In genomic region chr10:78301891-78302738, GRCh38 we compare ENCODE assay signal across 8 cellular contexts.
A peak's percentile ranks its signal among the peaks of the same experiment; 100 is the strongest.
DNase-seq lines count a peak whose midpoint lies in the region; ATAC-seq and TF ChIP-seq lines count a peak whose summit lies in the region.

No MANE protein-coding gene starts in this region.

- H3K27ac ChIP-seq in right atrium auricular region (peak overlapping the region; percentile 77 to 79), skin epidermis (peak overlapping the region in 20 of 21 experiments; percentile 76 to 96 (median 89))

- H3K36me3 Mint-ChIP-seq in WTC11, result no peaks in the 10 kb centered on the region

- POLR2A ChIA-PET in WTC11 (lab: Charles Lee), result interaction anchor here (0.6 to 1.1 kb wide), 2 partner anchors 9 to 105 kb away, joined by 3 read pairs; no protein-coding TSS in a partner anchor

- TF ChIP-seq CTCF in WTC11 (IDR thresholded peaks at IDR 0.05) (no peak), right atrium auricular region (IDR thresholded peaks at IDR 0.05) (peak in 1 of 2 donors; percentile 35)

- H3K27me3 ChIP-seq in right atrium auricular region, result no peaks in the 10 kb centered on the region

- H3K36me3 ChIP-seq in right atrium auricular region, result no peaks in the 10 kb centered on the region

- no peaks in the 10 kb centered on the region for H3K9me3 ChIP-seq in right atrium auricular region

- H3K4me1 ChIP-seq in right atrium auricular region, result peaks cover 0 to 17% of the 10 kb centered on the region in 2 donors

- ATAC-seq in left cardiac atrium (no peak), WTC11 (no peak), GM19324 (IDR thresholded peaks at IDR 0.05; ENCODE audit: low FRiP score, unreplicated experiment) (no peak), GM19467 (IDR thresholded peaks at IDR 0.05; ENCODE audit: unreplicated experiment) (no peak)

- H3K27ac Mint-ChIP-seq in WTC11, result peak overlapping the region; percentile 85

- H3K27me3 Mint-ChIP-seq in WTC11 (ENCODE audit: low read depth), result no peaks in the 10 kb centered on the region; the same call in 1 of the 2 replicates

- H3K4me1 Mint-ChIP-seq in WTC11, result peaks cover 31% of the 10 kb centered on the region

- peak overlapping the region in 1 of 2 donors; percentile 57 for H3K4me3 ChIP-seq in right atrium auricular region
- H3K4me3 ChIP-seq in skin epidermis, result peak overlapping the region in 5 of 7 experiments; percentile 51 to 62 (median 56)

- DNase-seq in cardiac septum (ENCODE audit: low spot score), result peak; percentile 61
- no peak for DNase-seq in left cardiac atrium
- DNase-seq in WTC11 (ENCODE audit: low spot score), result no peak
- DNase-seq in right atrium auricular region (ENCODE audit: low spot score), result peak; percentile 57
- no peak for DNase-seq in AG08395 (ENCODE audit: low spot score)

- peak overlapping the region; percentile 82 for H3K4me3 Mint-ChIP-seq in WTC11

- H3K9me3 Mint-ChIP-seq in WTC11, result peaks cover 16% of the 10 kb centered on the region

- intact Hi-C loops in cardiac septum (cut with DNase I), result loop anchor here (2.0 to 5.0 kb wide), 4 partner anchors 89 to 895 kb away; partner anchors contain the start of gene ZMIZ1
- intact Hi-C loops in left cardiac atrium (cut with DNase I), result loop anchor here in 1 of 2 donors (5.0 kb wide), 2 partner anchors 85 to 255 kb away; no protein-coding TSS in a partner anchor

- CTCF ChIA-PET in WTC11 (lab: Charles Lee), result interaction anchor here (0.8 to 3.6 kb wide), 15 partner anchors 10 to 934 kb away, joined by 3 to 44 read pairs (median 4); partner anchors contain the start of gene POLR3A

TF ChIP-seq in WTC11, 78 proteins besides CTCF, POLR2A, EP300 and RAD21 (continues in another document):
- TF ChIP-seq AFF4 (CRISPR knock-in tag; IDR thresholded peaks at IDR 0.05; ENCODE audit: borderline replicate concordance) (no peak), EMX1 (CRISPR knock-in tag; IDR thresholded peaks at IDR 0.05) (no peak), NR2C2 (CRISPR knock-in tag; IDR thresholded peaks at IDR 0.05) (no peak), ATF1 (CRISPR knock-in tag; IDR thresholded peaks at IDR 0.05) (no peak), NFYB (CRISPR knock-in tag; conservative IDR thresholded peaks at IDR 0.05; ENCODE audit: low read depth) (no peak), IRF1 (CRISPR knock-in tag; IDR thresholded peaks at IDR 0.05) (no peak), ZNF232 (CRISPR knock-in tag; IDR thresholded peaks at IDR 0.05) (no peak), MYBL2 (CRISPR knock-in tag; IDR thresholded peaks at IDR 0.05) (no peak), JAZF1 (CRISPR knock-in tag; IDR thresholded peaks at IDR 0.05) (no peak), NR3C1 (CRISPR knock-in tag; conservative IDR thresholded peaks at IDR 0.05; ENCODE audit: low read depth) (no peak), SP1 (CRISPR knock-in tag; conservative IDR thresholded peaks at IDR 0.05) (no peak), ZNF263 (CRISPR knock-in tag; IDR thresholded peaks at IDR 0.05; ENCODE audit: low read depth) (no peak), ZNF219 (CRISPR knock-in tag; IDR thresholded peaks at IDR 0.05; ENCODE audit: borderline replicate concordance) (no peak), MXD4 (CRISPR knock-in tag; IDR thresholded peaks at IDR 0.05; ENCODE audit: borderline replicate concordance) (no peak), MLX (CRISPR knock-in tag; IDR thresholded peaks at IDR 0.05) (no peak), ETV6 (CRISPR knock-in tag; IDR thresholded peaks at IDR 0.05) (no peak)
- TF ChIP-seq, protein P1, sequence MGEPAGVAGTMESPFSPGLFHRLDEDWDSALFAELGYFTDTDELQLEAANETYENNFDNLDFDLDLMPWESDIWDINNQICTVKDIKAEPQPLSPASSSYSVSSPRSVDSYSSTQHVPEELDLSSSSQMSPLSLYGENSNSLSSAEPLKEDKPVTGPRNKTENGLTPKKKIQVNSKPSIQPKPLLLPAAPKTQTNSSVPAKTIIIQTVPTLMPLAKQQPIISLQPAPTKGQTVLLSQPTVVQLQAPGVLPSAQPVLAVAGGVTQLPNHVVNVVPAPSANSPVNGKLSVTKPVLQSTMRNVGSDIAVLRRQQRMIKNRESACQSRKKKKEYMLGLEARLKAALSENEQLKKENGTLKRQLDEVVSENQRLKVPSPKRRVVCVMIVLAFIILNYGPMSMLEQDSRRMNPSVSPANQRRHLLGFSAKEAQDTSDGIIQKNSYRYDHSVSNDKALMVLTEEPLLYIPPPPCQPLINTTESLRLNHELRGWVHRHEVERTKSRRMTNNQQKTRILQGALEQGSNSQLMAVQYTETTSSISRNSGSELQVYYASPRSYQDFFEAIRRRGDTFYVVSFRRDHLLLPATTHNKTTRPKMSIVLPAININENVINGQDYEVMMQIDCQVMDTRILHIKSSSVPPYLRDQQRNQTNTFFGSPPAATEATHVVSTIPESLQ (CRISPR knock-in tag; IDR thresholded peaks at IDR 0.05), result no peak
- TF ChIP-seq, protein P2, sequence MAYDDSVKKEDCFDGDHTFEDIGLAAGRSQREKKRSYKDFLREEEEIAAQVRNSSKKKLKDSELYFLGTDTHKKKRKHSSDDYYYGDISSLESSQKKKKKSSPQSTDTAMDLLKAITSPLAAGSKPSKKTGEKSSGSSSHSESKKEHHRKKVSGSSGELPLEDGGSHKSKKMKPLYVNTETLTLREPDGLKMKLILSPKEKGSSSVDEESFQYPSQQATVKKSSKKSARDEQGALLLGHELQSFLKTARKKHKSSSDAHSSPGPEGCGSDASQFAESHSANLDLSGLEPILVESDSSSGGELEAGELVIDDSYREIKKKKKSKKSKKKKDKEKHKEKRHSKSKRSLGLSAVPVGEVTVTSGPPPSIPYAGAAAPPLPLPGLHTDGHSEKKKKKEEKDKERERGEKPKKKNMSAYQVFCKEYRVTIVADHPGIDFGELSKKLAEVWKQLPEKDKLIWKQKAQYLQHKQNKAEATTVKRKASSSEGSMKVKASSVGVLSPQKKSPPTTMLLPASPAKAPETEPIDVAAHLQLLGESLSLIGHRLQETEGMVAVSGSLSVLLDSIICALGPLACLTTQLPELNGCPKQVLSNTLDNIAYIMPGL (CRISPR knock-in tag; IDR thresholded peaks at IDR 0.05), result no peak

Comparison
In these comparisons a context has a peak if more than half of its experiments do, and no peak if none do; other contexts are left out.
1. DNase-seq: peak in cardiac septum (single experiment) and right atrium auricular region (single experiment); none in left cardiac atrium (single experiment), WTC11 (single experiment) and AG08395 (single experiment).